In the genomic region with DNA sequence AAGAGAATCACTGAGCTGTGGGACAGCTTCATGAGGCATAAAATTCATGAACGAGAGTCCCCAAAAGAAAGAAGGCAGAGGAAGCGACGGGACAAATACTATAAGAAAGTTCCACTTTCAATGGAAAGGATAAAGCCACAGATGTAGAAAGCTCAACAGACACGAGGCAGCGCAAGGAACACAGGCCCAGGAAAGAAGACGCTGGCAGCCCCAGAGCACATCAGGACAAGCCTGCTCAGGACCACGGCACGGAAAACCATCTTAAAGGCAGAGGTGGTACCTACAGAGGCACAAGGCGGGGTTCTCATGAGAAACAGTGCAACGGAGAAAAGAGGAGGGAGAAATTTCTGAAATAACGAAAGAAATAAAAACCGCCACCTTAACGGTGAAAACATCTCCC, we compare ENCODE assay signal across 16 cellular contexts.
A peak's percentile ranks its signal among the peaks of the same experiment; 100 is the strongest.
DNase-seq lines count a peak whose midpoint lies in the region; ATAC-seq and TF ChIP-seq lines count a peak whose summit lies in the region.
"Had no signal": no experiment of that assay in that cellular context is flagged by ENCODE, and none has a peak within 500 bp of the region (broad histone marks: within the 10 kb centered on the region; RNA-seq: fewer than 3 reads in every experiment).

No MANE protein-coding gene starts in this region.

- no peak overlapping the region for H4K12ac ChIP-seq in trophoblast cell (ENCODE audit: low read depth, low read length)

- H3K79me1 ChIP-seq in trophoblast cell (ENCODE audit: low read length), result no peaks in the 10 kb centered on the region

- H3K4me1 Mint-ChIP-seq in activated naive CD8-positive, alpha-beta T cell (ENCODE audit: low read depth), result peaks cover 21% of the 10 kb centered on the region
- H3K4me1 Mint-ChIP-seq in activated naive CD8-positive, alpha-beta T cell treated with anti-CD3 and anti-CD28 coated beads, Interleukin-2, amount 50 U/mL, for 24 hours, result peaks cover 24% of the 10 kb centered on the region
- H3K4me1 Mint-ChIP-seq in WTC11 (no peaks in the 10 kb centered on the region), neural crest cell (peaks cover 3% of the 10 kb centered on the region)
- H3K4me1 Mint-ChIP-seq in dendritic cell treated with granulocyte-macrophage colony-stimulating factor and Interleukin-4, amounts not matched to agents 40 ng/mL and 50 ng/mL, for 4 days (ENCODE audit: low read depth), result peaks cover 5% of the 10 kb centered on the region
- H3K4me1 Mint-ChIP-seq: B cell had no signal

- POLR2A ChIA-PET in WTC11 (lab: Charles Lee), result no interaction called here

- no peak overlapping the region for H3K14ac ChIP-seq in trophoblast cell (ENCODE audit: low read length)

- H2BK120ac ChIP-seq in trophoblast cell (ENCODE audit: insufficient read depth, low read length, poor library complexity), result no peak overlapping the region

- H3K4me2 ChIP-seq in trophoblast cell (ENCODE audit: low read length), result no peak overlapping the region

- no peak overlapping the region for H3K4me3 Mint-ChIP-seq in activated naive CD8-positive, alpha-beta T cell
- no peak overlapping the region for H3K4me3 Mint-ChIP-seq in activated naive CD8-positive, alpha-beta T cell treated with anti-CD3 and anti-CD28 coated beads, Interleukin-2, amount 50 U/mL, for 24 hours
- no peak overlapping the region for H3K4me3 Mint-ChIP-seq in WTC11
- no peak overlapping the region for H3K4me3 Mint-ChIP-seq in dendritic cell treated with granulocyte-macrophage colony-stimulating factor and Interleukin-4, amounts not matched to agents 40 ng/mL and 50 ng/mL, for 4 days
- no peak overlapping the region for H3K4me3 Mint-ChIP-seq in neural crest cell
- H3K4me3 Mint-ChIP-seq: B cell; CD4-positive, alpha-beta T cell had no signal

- H3K27me3 ChIP-seq in trophoblast cell (ENCODE audit: insufficient read depth, low read length), result no peaks in the 10 kb centered on the region

- H3K36me3 ChIP-seq in trophoblast cell (ENCODE audit: control insufficient read depth in 1 of 2, insufficient read depth in 2 of 2, low read length in 2 of 2), result peaks cover 0 to 8% of the 10 kb centered on the region in 2 experiments

- no peak overlapping the region for H3K27ac ChIP-seq in trophoblast cell (ENCODE audit: low read depth, low read length)
- H3K27ac ChIP-seq: GM23248 had no signal

- H2BK12ac ChIP-seq in trophoblast cell (ENCODE audit: low read length), result no peak overlapping the region

- CTCF ChIA-PET in WTC11 (lab: Charles Lee), result no interaction called here

- no peaks in the 10 kb centered on the region for H3K79me2 ChIP-seq in trophoblast cell (ENCODE audit: control insufficient read depth, insufficient read depth, low read length, poor library complexity)

- no peak for ATAC-seq in activated naive CD8-positive, alpha-beta T cell treated with anti-CD3 and anti-CD28 coated beads, Interleukin-2, amount 50 U/mL, for 24 hours
- ATAC-seq in WTC11, result no peak

- TF ChIP-seq CTCF in WTC11 (IDR thresholded peaks at IDR 0.05), result no peak
- TF ChIP-seq CTCF in neural crest cell (conservative IDR thresholded peaks at IDR 0.05), result no peak

- H3K9ac ChIP-seq in trophoblast cell (ENCODE audit: low read length), result no peak overlapping the region
- H3K9ac ChIP-seq: GM23248 had no signal

- no peak overlapping the region for H3K23ac ChIP-seq in trophoblast cell (ENCODE audit: low read length)

- no peak overlapping the region for H4K91ac ChIP-seq in trophoblast cell (ENCODE audit: low read depth, low read length)

- no peak overlapping the region for H2BK5ac ChIP-seq in trophoblast cell (ENCODE audit: low read depth, low read length, poor library complexity)

- H3K27me3 Mint-ChIP-seq in activated naive CD8-positive, alpha-beta T cell, result no peaks in the 10 kb centered on the region
- H3K27me3 Mint-ChIP-seq in activated naive CD8-positive, alpha-beta T cell treated with anti-CD3 and anti-CD28 coated beads, Interleukin-2, amount 50 U/mL, for 24 hours, result peaks cover 5% of the 10 kb centered on the region
- H3K27me3 Mint-ChIP-seq in WTC11 (ENCODE audit: low read depth) (no peaks in the 10 kb centered on the region; the same call in 1 of the 2 replicates), neural crest cell (ENCODE audit: low read depth) (no peaks in the 10 kb centered on the region)
- no peaks in the 10 kb centered on the region for H3K27me3 Mint-ChIP-seq in dendritic cell treated with granulocyte-macrophage colony-stimulating factor and Interleukin-4, amounts not matched to agents 40 ng/mL and 50 ng/mL, for 4 days
- H3K27me3 Mint-ChIP-seq: B cell; CD4-positive, alpha-beta T cell had no signal

- intact Hi-C loops in dendritic cell treated with granulocyte-macrophage colony-stimulating factor and Interleukin-4, amounts not matched to agents 40 ng/mL and 50 ng/mL, for 4 days (cut with micrococcal nuclease), result no loop called here

- no peak overlapping the region for H3K4ac ChIP-seq in trophoblast cell (ENCODE audit: low read depth, low read length)

- no peak overlapping the region for H2AK5ac ChIP-seq in trophoblast cell (ENCODE audit: low read length)

- peak overlapping the region; percentile 61 for H3K27ac Mint-ChIP-seq in activated naive CD8-positive, alpha-beta T cell
- no peak overlapping the region for H3K27ac Mint-ChIP-seq in activated naive CD8-positive, alpha-beta T cell treated with anti-CD3 and anti-CD28 coated beads, Interleukin-2, amount 50 U/mL, for 24 hours
- peak overlapping the region; percentile 23; the same call in 1 of the 2 replicates for H3K27ac Mint-ChIP-seq in WTC11
- H3K27ac Mint-ChIP-seq in dendritic cell treated with granulocyte-macrophage colony-stimulating factor and Interleukin-4, amounts not matched to agents 40 ng/mL and 50 ng/mL, for 4 days, result peak overlapping the region; percentile 6
- peak overlapping the region; percentile 78 for H3K27ac Mint-ChIP-seq in neural crest cell (ENCODE audit: unreplicated experiment)
- H3K27ac Mint-ChIP-seq: B cell; CD4-positive, alpha-beta T cell had no signal

- H4K8ac ChIP-seq in trophoblast cell (ENCODE audit: low read depth, low read length), result no peak overlapping the region

- WGBS in trophoblast cell (ENCODE audit: extremely low coverage, insufficient coverage, insufficient read length), result no CpG with 5 or more reads among the region's 13 CpGs

- peaks cover 4% of the 10 kb centered on the region for H3K9me3 Mint-ChIP-seq in activated naive CD8-positive, alpha-beta T cell (ENCODE audit: low read depth)
- peaks cover 40% of the 10 kb centered on the region for H3K9me3 Mint-ChIP-seq in activated naive CD8-positive, alpha-beta T cell treated with anti-CD3 and anti-CD28 coated beads, Interleukin-2, amount 50 U/mL, for 24 hours
- H3K9me3 Mint-ChIP-seq in WTC11 (no peaks in the 10 kb centered on the region), neural crest cell (peaks cover 5% of the 10 kb centered on the region)
- peaks cover 21% of the 10 kb centered on the region for H3K9me3 Mint-ChIP-seq in dendritic cell treated with granulocyte-macrophage colony-stimulating factor and Interleukin-4, amounts not matched to agents 40 ng/mL and 50 ng/mL, for 4 days

- H3K18ac ChIP-seq in trophoblast cell (ENCODE audit: low read length), result no peak overlapping the region

- peaks cover 22% of the 10 kb centered on the region for H3K36me3 Mint-ChIP-seq in activated naive CD8-positive, alpha-beta T cell
- peaks cover 58% of the 10 kb centered on the region for H3K36me3 Mint-ChIP-seq in activated naive CD8-positive, alpha-beta T cell treated with anti-CD3 and anti-CD28 coated beads, Interleukin-2, amount 50 U/mL, for 24 hours (ENCODE audit: low read depth)
- peaks cover 10% of the 10 kb centered on the region; the same call in 1 of the 2 replicates for H3K36me3 Mint-ChIP-seq in WTC11
- peaks cover 82% of the 10 kb centered on the region for H3K36me3 Mint-ChIP-seq in dendritic cell treated with granulocyte-macrophage colony-stimulating factor and Interleukin-4, amounts not matched to agents 40 ng/mL and 50 ng/mL, for 4 days (ENCODE audit: low read depth)
- H3K36me3 Mint-ChIP-seq in neural crest cell (ENCODE audit: low read depth), result peaks cover 25% of the 10 kb centered on the region

- no peak overlapping the region for H2AFZ ChIP-seq in trophoblast cell (ENCODE audit: insufficient read depth, low read length, poor library complexity)
- H2AFZ ChIP-seq: GM23248 had no signal

- no peak for DNase-seq in activated naive CD8-positive, alpha-beta T cell treated with anti-CD3 and anti-CD28 coated beads, Interleukin-2, amount 50 U/mL, for 24 hours
- no peak for DNase-seq in WTC11 (ENCODE audit: low spot score)
- DNase-seq in neural crest cell (ENCODE audit: low read depth, low spot score), result no peak
- DNase-seq in NOMO-1 treated with DMSO at 0.1 percent for 48 hours (lab: John Stamatoyannopoulos, UW; ENCODE audit: unreplicated experiment), result no peak
- DNase-seq in trophoblast cell, result no peak
- DNase-seq: ACHN; C1 segment of cervical spinal cord; Calu3; CD4-positive, alpha-beta T cell; DMS 273 treated with DMSO at 0.1 percent for 48 hours; DMS79 treated with DMSO at 0.1 percent for 48 hours; EL; GM23248 had no signal

- H3K4me1 ChIP-seq in trophoblast cell (ENCODE audit: control insufficient read depth in 1 of 2, insufficient read depth in 2 of 2, low read length in 2 of 2), result peaks cover 0 to 2% of the 10 kb centered on the region in 2 experiments

- H3K4me3 ChIP-seq in trophoblast cell (ENCODE audit: low read depth, low read length), result no peak overlapping the region
- H3K4me3 ChIP-seq: GM23248 had no signal

- H3K9me3 ChIP-seq in trophoblast cell (ENCODE audit: insufficient read depth, low read depth, low read length), result peaks cover 6% of the 10 kb centered on the region

TF ChIP-seq in WTC11, 78 proteins besides CTCF, POLR2A, EP300 and RAD21:
- TF ChIP-seq, protein P1, sequence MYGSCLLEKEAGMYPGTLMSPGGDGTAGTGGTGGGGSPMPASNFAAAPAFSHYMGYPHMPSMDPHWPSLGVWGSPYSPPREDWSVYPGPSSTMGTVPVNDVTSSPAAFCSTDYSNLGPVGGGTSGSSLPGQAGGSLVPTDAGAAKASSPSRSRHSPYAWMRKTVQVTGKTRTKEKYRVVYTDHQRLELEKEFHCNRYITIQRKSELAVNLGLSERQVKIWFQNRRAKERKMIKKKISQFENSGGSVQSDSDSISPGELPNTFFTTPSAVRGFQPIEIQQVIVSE (CRISPR knock-in tag; IDR thresholded peaks at IDR 0.05; ENCODE audit: borderline replicate concordance), result no peak
- TF ChIP-seq SP1 (CRISPR knock-in tag; conservative IDR thresholded peaks at IDR 0.05) (no peak), EMX1 (CRISPR knock-in tag; IDR thresholded peaks at IDR 0.05) (no peak)
